Comparison of ENCODE assay signal across 9 cellular contexts in genomic region chr12:124550123-124551089, GRCh38. TPM values are rescaled to one million over a fixed set of nuclear protein-coding genes. Genes with fewer than 3 reads are reported as not detected.
DNase-seq lines count a peak whose midpoint lies in the region; ATAC-seq and TF ChIP-seq lines count a peak whose summit lies in the region.
"Had no signal": no experiment of that assay in that cellular context is flagged by ENCODE, and none has a peak within 500 bp of the region (broad histone marks: within the 10 kb centered on the region; RNA-seq: fewer than 3 reads in every experiment).

No MANE protein-coding gene starts in this region.

- no peak for TF ChIP-seq CTCF in WTC11 (IDR thresholded peaks at IDR 0.05)

- H3K9me3 ChIP-seq in right cardiac atrium (ENCODE audit: control insufficient read depth, low read length) (no peaks in the 10 kb centered on the region), stomach smooth muscle (ENCODE audit: control insufficient read depth in 2 of 2, low read length in 2 of 2) (no peaks in the 10 kb centered on the region)

- H3K27me3 ChIP-seq in right cardiac atrium (ENCODE audit: control insufficient read depth, insufficient read depth), result no peaks in the 10 kb centered on the region
- H3K27me3 ChIP-seq in stomach smooth muscle (ENCODE audit: control insufficient read depth in 1 of 2, insufficient read depth in 2 of 2, low read length in 2 of 2), result no peaks in the 10 kb centered on the region

- peak overlapping the region; percentile 60 for H3K27ac Mint-ChIP-seq in WTC11

- peak; percentile 79 for DNase-seq in KBM-7
- no peak for DNase-seq in WTC11 (ENCODE audit: low spot score)
- peak in 2 of 3 donors; percentile 55 to 58 for DNase-seq in right cardiac atrium
- no peak for DNase-seq in SW 1271 (lab: John Stamatoyannopoulos, UW)
- no peak for DNase-seq in DMS79 treated with DMSO at 0.1 percent for 48 hours (lab: John Stamatoyannopoulos, UW)
- no peak for DNase-seq in iPS-NIHi11 (ENCODE audit: low spot score)
- DNase-seq: small intestine had no signal

- H3K4me1 Mint-ChIP-seq in WTC11, result peaks cover 68% of the 10 kb centered on the region

- no peaks in the 10 kb centered on the region for H3K36me3 ChIP-seq in stomach smooth muscle (ENCODE audit: control insufficient read depth in 2 of 2, insufficient read depth in 2 of 2, low read length in 2 of 2)

- POLR2A ChIA-PET in WTC11 (lab: Charles Lee), result interaction anchor here (1.2 kb wide), 1 partner anchor 14 kb away, joined by 4 read pairs; no protein-coding TSS in a partner anchor

- CTCF ChIA-PET in WTC11 (lab: Charles Lee), result interaction anchor here (1.1 to 1.6 kb wide), 6 partner anchors 11 to 184 kb away, joined by 3 to 5 read pairs (median 3); no protein-coding TSS in a partner anchor

- intact Hi-C loops in right cardiac atrium (cut with DNase I), result loop anchor here in 1 of 4 donors (10.0 kb wide), 1 partner anchor 166 kb away; no protein-coding TSS in a partner anchor

- H3K27me3 Mint-ChIP-seq in WTC11 (ENCODE audit: low read depth), result no peaks in the 10 kb centered on the region

- H3K4me1 ChIP-seq in right cardiac atrium (ENCODE audit: control insufficient read depth, insufficient read depth, low read length) (peaks cover 29% of the 10 kb centered on the region), stomach smooth muscle (ENCODE audit: control insufficient read depth, insufficient read depth, low read length) (peaks cover 81% of the 10 kb centered on the region)

- no peak overlapping the region; the same call in 1 of the 2 replicates for H3K4me3 Mint-ChIP-seq in WTC11

- peak overlapping the region in 1 of 2 donors; percentile 58 for H3K9ac ChIP-seq in stomach smooth muscle (ENCODE audit: low read length in 2 of 2)

- in situ Hi-C loops in KBM-7 (cut with MboI; ENCODE audit: low pct_unique_long_range_greater_than_20kb, low sequenced_read_pairs), result no loop called here

- ATAC-seq in WTC11 (no peak), right cardiac atrium (peak in 1 of 2 donors; percentile 44), GM19455 (IDR thresholded peaks at IDR 0.05; ENCODE audit: unreplicated experiment) (no peak)

- peaks cover 3% of the 10 kb centered on the region; the same call in 1 of the 2 replicates for H3K36me3 Mint-ChIP-seq in WTC11

- 41% methylated on average over 11 of the region's 11 CpGs for WGBS in right cardiac atrium

- H3K9me3 Mint-ChIP-seq in WTC11, result peaks cover 6% of the 10 kb centered on the region; the same call in 1 of the 2 replicates

- H3K4me3 ChIP-seq in right cardiac atrium (ENCODE audit: low read length) (no peak overlapping the region), stomach smooth muscle (ENCODE audit: low read length in 2 of 2) (peak overlapping the region in 1 of 2 donors; percentile 15)

- H3K27ac ChIP-seq in right cardiac atrium (ENCODE audit: low read length), result no peak overlapping the region
- H3K27ac ChIP-seq in stomach smooth muscle (ENCODE audit: low read length), result peak overlapping the region; percentile 69

TF ChIP-seq in WTC11, 78 proteins besides CTCF, POLR2A, EP300 and RAD21:
- TF ChIP-seq IRF2 (CRISPR knock-in tag; IDR thresholded peaks at IDR 0.05; ENCODE audit: borderline replicate concordance, low read depth) (no peak), PRRX2 (CRISPR knock-in tag; IDR thresholded peaks at IDR 0.05) (no peak), ATF1 (CRISPR knock-in tag; IDR thresholded peaks at IDR 0.05) (no peak), USF1 (CRISPR knock-in tag; IDR thresholded peaks at IDR 0.05) (no peak), CREM (CRISPR knock-in tag; IDR thresholded peaks at IDR 0.05) (no peak)

RNA-seq across cellular contexts. Expression of gene NCOR2, which starts 17.0 kb away (rescaled TPM):
- 283 to 326 TPM (median 304 TPM) in 3 replicates for total RNA-seq in WTC11 (2021)
- total RNA-seq in right cardiac atrium, result 100 to 1,000 TPM; 137 to 166 (median 146) TPM
- polyA plus RNA-seq in right cardiac atrium, result 66.4 TPM

Comparison
In these comparisons a context has a peak if more than half of its experiments do, and no peak if none do; other contexts are left out.
1. DNase-seq: peak in KBM-7 (single experiment) and right cardiac atrium (2 of 3); none in WTC11 (single experiment), SW 1271 (0 of 2), DMS79 treated with DMSO at 0.1 percent for 48 hours (single experiment) and iPS-NIHi11 (single experiment).